In the genomic region with DNA sequence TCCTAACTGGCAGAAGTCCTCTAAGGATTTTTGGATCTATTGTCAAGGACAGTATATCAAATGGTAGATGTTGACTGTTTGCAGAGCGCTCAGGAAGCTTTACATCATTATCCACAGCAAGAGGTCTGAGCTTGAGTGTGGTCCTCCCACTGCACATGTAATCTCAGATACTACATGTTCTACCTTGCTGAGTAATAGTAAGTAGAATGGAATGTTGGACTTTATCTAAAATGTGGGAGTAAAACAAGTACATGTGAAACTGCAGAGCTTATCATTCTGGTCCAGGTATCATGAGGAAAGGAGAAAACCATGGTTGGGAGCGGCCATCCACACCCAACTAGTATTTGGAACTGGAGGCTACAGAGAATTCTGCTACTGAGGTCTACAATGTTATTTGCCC, we compare ENCODE assay signal across 25 cellular contexts.
DNase-seq lines count a peak whose midpoint lies in the region; ATAC-seq and TF ChIP-seq lines count a peak whose summit lies in the region.
"Had no signal": no experiment of that assay in that cellular context is flagged by ENCODE, and none has a peak within 500 bp of the region (broad histone marks: within the 10 kb centered on the region; RNA-seq: fewer than 3 reads in every experiment).

No MANE protein-coding gene starts in this region.

- no peak for ATAC-seq in HG02588 (IDR thresholded peaks at IDR 0.05; ENCODE audit: unreplicated experiment)
- ATAC-seq in activated CD4-positive, CD25-positive, alpha-beta regulatory T cell treated with anti-CD3 and anti-CD28 coated beads, Interleukin-2, amount 50 U/mL, for 24 hours: no peak
- ATAC-seq: activated naive CD8-positive, alpha-beta T cell treated with anti-CD3 and anti-CD28 coated beads, Interleukin-2, amount 50 U/mL, for 24 hours; CD8-positive, alpha-beta T cell; HCT116 had no signal

- DNase-seq in ELR (ENCODE audit: low read depth): peak; percentile 14
- DNase-seq in RWPE1 (ENCODE audit: low spot score): peak; percentile 77
- peak; percentile 73 for DNase-seq in epithelial cell of prostate (ENCODE audit: low read depth, low spot score)
- DNase-seq in nephron progenitor cell: no peak
- no peak for DNase-seq in NCI-H2107 (lab: John Stamatoyannopoulos, UW)
- no peak for DNase-seq in DMS79 treated with DMSO at 0.1 percent for 48 hours (lab: John Stamatoyannopoulos, UW)
- DNase-seq: activated CD4-positive, alpha-beta T cell treated with anti-CD3 and anti-CD28 coated beads for 48 hours; activated naive CD8-positive, alpha-beta T cell treated with anti-CD3 and anti-CD28 coated beads, Interleukin-2, amount 50 U/mL, for 24 hours; CD8-positive, alpha-beta T cell; endodermal cell; foreskin fibroblast; left colon; NCI-H1694 treated with DMSO at 0.1 percent for 48 hours; NCI-H510A; retina; RPMI8226; stimulated activated naive CD4-positive, alpha-beta T cell; SW 1271 had no signal

- H3K9me3 Mint-ChIP-seq in nephron progenitor cell: no peaks in the 10 kb centered on the region
- H3K9me3 Mint-ChIP-seq: activated naive CD8-positive, alpha-beta T cell treated with anti-CD3 and anti-CD28 coated beads, Interleukin-2, amount 50 U/mL, for 24 hours; activated T-helper 2 cell treated with anti-CD3 and anti-CD28 coated beads, Interferon-gamma antibody, Interleukin-2, Interleukin-4, amounts not matched to agents 10 μg/mL and 5 μg/mL and 100 μg/mL, durations not matched to agents 14 hours and 24 hours and 36 hours; CD8-positive, alpha-beta T cell; central memory CD8-positive, alpha-beta T cell; endodermal cell; neural progenitor cell had no signal

- H3K36me3 Mint-ChIP-seq in nephron progenitor cell (ENCODE audit: low read depth): no peaks in the 10 kb centered on the region
- H3K36me3 Mint-ChIP-seq: CD8-positive, alpha-beta T cell; neural progenitor cell had no signal

- peak overlapping the region; percentile 17 for H3K4me3 Mint-ChIP-seq in nephron progenitor cell
- H3K4me3 Mint-ChIP-seq: activated naive CD8-positive, alpha-beta T cell treated with anti-CD3 and anti-CD28 coated beads, Interleukin-2, amount 50 U/mL, for 24 hours; CD8-positive, alpha-beta T cell; central memory CD8-positive, alpha-beta T cell; endodermal cell; neural progenitor cell had no signal

- CTCF ChIA-PET in RWPE1 (lab: Yijun Ruan, JAX): no interaction called here

- H3K27me3 Mint-ChIP-seq in nephron progenitor cell (ENCODE audit: low read depth, poor library complexity): peaks cover 3% of the 10 kb centered on the region
- H3K27me3 Mint-ChIP-seq: activated naive CD8-positive, alpha-beta T cell treated with anti-CD3 and anti-CD28 coated beads, Interleukin-2, amount 50 U/mL, for 24 hours; central memory CD8-positive, alpha-beta T cell had no signal

- POLR2A ChIA-PET in RWPE1 (lab: Yijun Ruan, JAX; ENCODE audit: low non-redundant PET): no interaction called here

- TF ChIP-seq CTCF in RWPE1 (conservative IDR thresholded peaks at IDR 0.05; ENCODE audit: low read depth): no peak
- TF ChIP-seq CTCF in nephron progenitor cell (IDR thresholded peaks at IDR 0.05): no peak

- peak overlapping the region; percentile 62 for H3K27ac Mint-ChIP-seq in nephron progenitor cell
- H3K27ac Mint-ChIP-seq: activated naive CD8-positive, alpha-beta T cell treated with anti-CD3 and anti-CD28 coated beads, Interleukin-2, amount 50 U/mL, for 24 hours; activated T-helper 2 cell treated with anti-CD3 and anti-CD28 coated beads, Interferon-gamma antibody, Interleukin-2, Interleukin-4, amounts not matched to agents 10 μg/mL and 5 μg/mL and 100 μg/mL, durations not matched to agents 14 hours and 24 hours and 36 hours; CD8-positive, alpha-beta T cell; endodermal cell; neural progenitor cell had no signal

- H3K27ac ChIP-seq in RWPE1: no peak overlapping the region
- H3K27ac ChIP-seq in epithelial cell of prostate: peak overlapping the region; percentile 94
- H3K27ac ChIP-seq: HL-60, neural progenitor cell had no signal

- peaks cover 80% of the 10 kb centered on the region for H3K4me1 Mint-ChIP-seq in nephron progenitor cell

Comparison
In these comparisons a context has a peak if more than half of its experiments do, and no peak if none do; other contexts are left out.
1. DNase-seq: peak in ELR (single experiment), RWPE1 (single experiment) and epithelial cell of prostate (single experiment); none in nephron progenitor cell (single experiment), NCI-H2107 (single experiment) and DMS79 treated with DMSO at 0.1 percent for 48 hours (single experiment).